Comparison of ENCODE assay signal across 24 cellular contexts in the genomic region with DNA sequence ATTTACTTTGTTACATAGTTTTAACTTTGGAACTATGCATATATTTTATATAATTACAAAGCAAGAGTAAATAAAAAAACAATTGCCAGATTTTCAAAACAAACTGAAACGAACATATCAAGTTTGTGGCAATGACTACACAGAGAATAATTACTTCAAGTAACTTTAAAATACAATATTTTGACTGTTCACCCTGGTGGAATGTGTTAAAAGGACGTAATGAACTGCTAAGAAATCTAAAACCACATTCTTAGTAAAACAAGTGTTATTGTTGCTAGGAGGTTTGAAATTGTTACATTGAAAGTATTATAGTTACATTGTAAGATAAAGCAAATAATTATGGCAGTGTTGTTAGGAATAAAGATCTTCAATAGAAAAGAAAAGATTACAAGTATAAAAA.
"Had no signal": no experiment of that assay in that cellular context is flagged by ENCODE, and none has a peak within 500 bp of the region (broad histone marks: within the 10 kb centered on the region; RNA-seq: fewer than 3 reads in every experiment).

No MANE protein-coding gene starts in this region.

- H3K4me3 ChIP-seq: body of pancreas, MG63, SK-N-MC had no signal

- H3K27me3 Mint-ChIP-seq: activated CD4-positive, alpha-beta memory T cell treated with anti-CD3 and anti-CD28 coated beads, Interleukin-2, amount 10 ng/mL, durations not matched to agents 7 days and 5 days; activated CD4-positive, alpha-beta T cell treated with anti-CD3 and anti-CD28 coated beads for 36 hours; activated naive CD4-positive, alpha-beta T cell treated with anti-CD3 and anti-CD28 coated beads, Interleukin-2, amount 10 ng/mL, durations not matched to agents 7 days and 5 days; activated T-helper 17 cell treated with anti-CD3 and anti-CD28 coated beads, Interleukin-2, amount 50 U/mL, for 72 hours; T-cell had no signal

- ATAC-seq: activated CD4-positive, alpha-beta T cell treated with anti-CD3 and anti-CD28 coated beads for 36 hours; activated T-helper 17 cell treated with anti-CD3 and anti-CD28 coated beads, Interleukin-2, amount 50 U/mL, for 72 hours; body of pancreas; T-cell had no signal

- H3K9ac ChIP-seq: KMS-11 had no signal

- H3K9me3 ChIP-seq: body of pancreas, MG63 had no signal

- DNase-seq: activated CD4-positive, alpha-beta memory T cell treated with anti-CD3 and anti-CD28 coated beads, Interleukin-2, amount 10 ng/mL, durations not matched to agents 7 days and 5 days; activated CD4-positive, alpha-beta T cell treated with anti-CD3 and anti-CD28 coated beads for 36 hours; activated CD4-positive, alpha-beta T cell treated with anti-CD3 and anti-CD28 coated beads, Interleukin-2, amount 50 U/mL, for 1 hour; activated gamma-delta T cell treated with Interleukin-2 at 50 U/mL for 16 hours; activated naive CD4-positive, alpha-beta T cell treated with anti-CD3 and anti-CD28 coated beads, Interleukin-2, amount 10 ng/mL, durations not matched to agents 7 days and 5 days; activated T-cell treated with anti-CD3 and anti-CD28 coated beads for 4 hours; activated T-cell treated with anti-CD3 and anti-CD28 coated beads, Interleukin-2, amount 50 U/mL, for 48 hours; aorta; body of pancreas; MG63; MV-4-11; NCI-H1092 treated with DMSO at 0.1 percent for 48 hours; NCI-H1436 treated with DMSO at 0.1 percent for 48 hours; NCI-H187; NCI-H2171; NCI-H226; NCI-H526; NCI-H82; RPMI8226; T-cell; WERI-Rb-1 had no signal

- H3K27me3 ChIP-seq: body of pancreas, MG63 had no signal

- H3K4me3 Mint-ChIP-seq: activated CD4-positive, alpha-beta memory T cell treated with anti-CD3 and anti-CD28 coated beads, Interleukin-2, amount 10 ng/mL, durations not matched to agents 7 days and 5 days; activated CD4-positive, alpha-beta T cell treated with anti-CD3 and anti-CD28 coated beads for 36 hours; activated naive CD4-positive, alpha-beta T cell treated with anti-CD3 and anti-CD28 coated beads, Interleukin-2, amount 10 ng/mL, durations not matched to agents 7 days and 5 days; activated T-helper 17 cell treated with anti-CD3 and anti-CD28 coated beads, Interleukin-2, amount 50 U/mL, for 72 hours; T-cell had no signal

- H3K4me1 Mint-ChIP-seq: activated naive CD4-positive, alpha-beta T cell treated with anti-CD3 and anti-CD28 coated beads, Interleukin-2, amount 10 ng/mL, durations not matched to agents 7 days and 5 days; T-cell had no signal

- H3K9me3 Mint-ChIP-seq: activated CD4-positive, alpha-beta memory T cell treated with anti-CD3 and anti-CD28 coated beads, Interleukin-2, amount 10 ng/mL, durations not matched to agents 7 days and 5 days; activated naive CD4-positive, alpha-beta T cell treated with anti-CD3 and anti-CD28 coated beads, Interleukin-2, amount 10 ng/mL, durations not matched to agents 7 days and 5 days; activated T-helper 17 cell treated with anti-CD3 and anti-CD28 coated beads, Interleukin-2, amount 50 U/mL, for 72 hours; T-cell had no signal

- H3K27ac Mint-ChIP-seq: activated CD4-positive, alpha-beta memory T cell treated with anti-CD3 and anti-CD28 coated beads, Interleukin-2, amount 10 ng/mL, durations not matched to agents 7 days and 5 days; activated naive CD4-positive, alpha-beta T cell treated with anti-CD3 and anti-CD28 coated beads, Interleukin-2, amount 10 ng/mL, durations not matched to agents 7 days and 5 days; activated T-helper 17 cell treated with anti-CD3 and anti-CD28 coated beads, Interleukin-2, amount 50 U/mL, for 72 hours had no signal

- H3K36me3 ChIP-seq: MG63, WERI-Rb-1 had no signal

- H3K27ac ChIP-seq: body of pancreas, KMS-11, SK-N-MC, WERI-Rb-1 had no signal

- H3K4me2 ChIP-seq: KMS-11 had no signal

- H3K4me1 ChIP-seq: body of pancreas had no signal
